Comparison of ENCODE assay signal across 1 cellular context in the genomic region with DNA sequence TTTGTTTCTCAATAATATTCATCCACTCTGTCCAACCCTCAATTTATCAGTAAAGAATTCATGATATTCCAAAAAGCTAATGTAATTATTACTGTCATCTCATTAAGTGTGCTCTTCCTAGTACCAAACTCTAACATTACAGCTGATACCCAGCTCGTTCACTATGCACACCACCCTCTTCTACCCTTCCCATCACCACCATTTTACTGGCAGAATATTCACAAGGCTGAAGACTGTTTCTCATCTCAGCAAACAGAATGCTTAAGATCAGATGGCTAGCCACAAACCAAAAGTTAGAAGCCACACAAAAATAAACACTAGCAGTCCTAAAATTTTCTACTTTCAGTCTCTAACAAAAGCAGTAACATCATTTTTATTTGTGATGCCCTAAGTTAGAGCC.
TF ChIP-seq lines count a peak whose summit lies in the region.

No MANE protein-coding gene starts in this region.

TF ChIP-seq in SK-N-SH, 30 proteins besides CTCF, POLR2A, EP300 and RAD21 (continued from another document):
- no peak for TF ChIP-seq GABPA (IDR thresholded peaks at IDR 0.05; ENCODE audit: low read depth)
TF ChIP-seq in SK-N-SH: peak in this region for 0.
